16 cellular contexts compared by ENCODE assay signal in the genomic region with DNA sequence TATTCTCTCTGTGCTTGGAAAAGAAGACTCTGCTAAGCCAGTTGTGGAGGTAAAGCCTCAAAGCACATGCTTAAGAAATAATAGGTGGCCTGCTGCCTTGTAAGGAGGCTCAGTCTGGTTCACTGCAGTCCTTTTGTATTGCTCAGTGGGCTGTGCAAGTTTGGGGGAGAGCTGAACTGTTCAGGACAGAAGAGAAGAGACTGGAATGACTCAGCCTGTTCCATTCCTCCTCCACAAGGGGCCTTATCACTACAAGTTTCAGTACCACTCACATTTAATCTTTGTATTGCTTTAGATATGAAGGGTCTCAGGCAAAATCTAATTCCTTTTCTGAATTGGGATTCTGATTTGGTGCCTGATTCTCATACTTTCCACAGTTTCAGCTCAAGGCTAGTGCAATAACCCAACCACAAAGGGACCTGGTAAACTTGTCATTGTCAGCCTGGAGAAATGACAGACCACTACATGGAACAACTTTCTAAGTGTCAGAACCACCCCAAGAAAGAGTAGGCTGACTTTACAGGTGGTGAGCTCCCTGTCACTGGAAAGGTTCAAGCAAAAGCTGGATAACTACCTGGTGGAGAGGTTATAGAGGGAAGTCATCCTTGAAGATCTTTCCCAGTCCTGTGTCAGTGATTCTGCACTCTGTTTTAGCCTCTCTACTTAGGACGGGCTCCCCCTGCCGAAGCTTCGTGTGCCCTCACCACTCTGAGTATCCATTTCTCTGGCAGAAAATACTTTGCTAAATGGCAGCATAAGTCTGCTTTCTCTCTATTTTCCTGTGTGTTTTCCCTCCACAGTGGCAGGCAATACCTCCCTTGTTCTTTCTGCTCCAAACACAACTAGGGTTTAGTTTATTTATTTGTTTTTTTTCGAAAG.
DNase-seq lines count a peak whose midpoint lies in the region; ATAC-seq, FAIRE-seq and TF ChIP-seq lines count a peak whose summit lies in the region.
"Had no signal": no experiment of that assay in that cellular context is flagged by ENCODE, and none has a peak within 500 bp of the region (broad histone marks: within the 10 kb centered on the region; RNA-seq: fewer than 3 reads in every experiment).

No MANE protein-coding gene starts in this region.

- H4K20me1 ChIP-seq in K562 (replicated peaks; ENCODE audit: control insufficient read depth, insufficient read depth, low read length), result no peaks in the 10 kb centered on the region; the same call in 1 of the 2 replicates

- H3K9me1 ChIP-seq in K562 (ENCODE audit: control insufficient read depth, insufficient read depth, low read length), result no peaks in the 10 kb centered on the region

- DNase-seq in AG04449 (ENCODE audit: low read depth, low spot score) (no peak), ELR (ENCODE audit: low read depth) (peak; percentile 2), LNCaP clone FGC (ENCODE audit: low read depth) (no peak), K562 (ENCODE audit: extremely low read depth in 1 of 4, low spot score in 3 of 4) (peak in 1 of 4 experiments; percentile 14), NAMALWA (ENCODE audit: low spot score) (no peak), GM19238 (ENCODE audit: insufficient read length, low spot score) (no peak), putamen (ENCODE audit: low spot score) (no peak)
- no peak for DNase-seq in NK-92 treated with Interleukin-12 subunit alpha and Interleukin-12 subunit beta, amount 100 ng/mL, for 24 hours (lab: John Stamatoyannopoulos, UW)
- DNase-seq: C1 segment of cervical spinal cord, HCEC 1CT, hippocampal formation, left lung, Peyer's patch, psoas muscle had no signal

- FAIRE-seq in K562 (lab: Jason Lieb, UNC), result peak; percentile 32
- FAIRE-seq: GM18507 had no signal

- no peak overlapping the region for H3K4me2 ChIP-seq in K562 (ENCODE audit: insufficient read depth, low read length)

- H2AFZ ChIP-seq in K562 (ENCODE audit: low read depth, low read length), result no peak overlapping the region

- peak; percentile 72 for ATAC-seq in K562
- ATAC-seq: left lung, psoas muscle had no signal

- TF ChIP-seq POLR2A in K562 (conservative IDR thresholded peaks at IDR 0.05), result no peak

- intact Hi-C loops in K562 (cut with micrococcal nuclease), result no loop called here

- no peak overlapping the region for H3K9ac ChIP-seq in K562 (ENCODE audit: insufficient read depth in 1 of 2, low read depth in 2 of 2, low read length in 2 of 2)

- TF ChIP-seq CTCF in AG04449 (IDR thresholded peaks at IDR 0.05; ENCODE audit: insufficient read depth, low read length, missing control alignments), result peak; percentile 12
- peak; percentile 52 for TF ChIP-seq CTCF in LNCaP clone FGC (IDR thresholded peaks at IDR 0.05; ENCODE audit: control insufficient read depth, extremely low read depth, insufficient read depth)
- TF ChIP-seq CTCF in K562 (IDR thresholded peaks at IDR 0.05 in 2 of 3, conservative IDR thresholded peaks at IDR 0.05 in 1 of 3; ENCODE audit: insufficient read depth in 2 of 3, low read depth in 1 of 3, low read length in 3 of 3), result peak; percentile 27 to 40 (median 36); a peak in 4 of 6 replicates

- no peaks in the 10 kb centered on the region for H3K27me3 ChIP-seq in K562 (ENCODE audit: control insufficient read depth in 2 of 2, insufficient read depth in 2 of 2, low read length in 2 of 2)
- H3K27me3 ChIP-seq: left lung, Peyer's patch had no signal

- H3K27ac ChIP-seq in K562 (ENCODE audit: extremely low read depth, low read depth, low read length), result no peak overlapping the region
- H3K27ac ChIP-seq: coronary artery, left lung, Peyer's patch, psoas muscle had no signal

- H3K4me3 ChIP-seq in AG04449 (ENCODE audit: low read depth, low read length), result no peak overlapping the region
- H3K4me3 ChIP-seq in LNCaP clone FGC (ENCODE audit: low read depth, low read length), result no peak overlapping the region
- no peak overlapping the region for H3K4me3 ChIP-seq in K562
- H3K4me3 ChIP-seq: coronary artery, left lung, Peyer's patch, psoas muscle had no signal

- no TSS peak for BruUV-seq in K562 (replicated peaks; lab: Mats Ljungman, UMichigan)

- WGBS in K562 (ENCODE audit: insufficient coverage, low coverage, missing lambda C conversion rate), result 1% methylated on average over 4 of the region's 4 CpGs

- TF ChIP-seq EP300 in K562 (IDR thresholded peaks at IDR 0.05; ENCODE audit: low read length), result no peak

- no peaks in the 10 kb centered on the region for H3K79me2 ChIP-seq in K562 (ENCODE audit: control insufficient read depth, insufficient read depth, low read length)

- H3K36me3 ChIP-seq in K562 (ENCODE audit: control insufficient read depth, insufficient read depth, low read length), result no peaks in the 10 kb centered on the region
- H3K36me3 ChIP-seq: left lung, Peyer's patch had no signal

- POLR2A ChIA-PET in AG04449 (lab: Yijun Ruan, JAX), result no interaction called here
- POLR2A ChIA-PET in K562 (lab: Yijun Ruan, JAX), result interaction anchor here (0.5 kb wide), 1 partner anchor 593 kb away, joined by 3 read pairs; no protein-coding TSS in a partner anchor

- TF ChIP-seq RAD21 in K562 (CRISPR knock-in tag; conservative IDR thresholded peaks at IDR 0.05 in 1 of 2, IDR thresholded peaks at IDR 0.05 in 1 of 2), result peak in 1 of 2 experiments; percentile 24; a peak in 2 of 4 replicates

- no peaks in the 10 kb centered on the region for H3K4me1 ChIP-seq in K562 (replicated peaks in 1 of 2; ENCODE audit: control insufficient read depth in 2 of 2, insufficient read depth in 2 of 2, low read length in 2 of 2)
- H3K4me1 ChIP-seq: left lung, Peyer's patch, psoas muscle had no signal

- CTCF ChIA-PET in AG04449 (lab: Yijun Ruan, JAX), result interaction anchor here (1.3 to 1.7 kb wide), 3 partner anchors 956 to 979 kb away, joined by 4 to 5 read pairs (median 5); no protein-coding TSS in a partner anchor
- CTCF ChIA-PET in K562 (lab: Yijun Ruan, JAX; ENCODE audit: low intra/inter-chr PET ratio), result no interaction called here

- H3K9me3 ChIP-seq in K562 (replicated peaks; ENCODE audit: control insufficient read depth, insufficient read depth, low read depth, low read length), result no peaks in the 10 kb centered on the region
- H3K9me3 ChIP-seq: left lung, Peyer's patch, psoas muscle had no signal

- in situ Hi-C loops in K562 (cut with MboI), result no loop called here

TF ChIP-seq in K562, 482 proteins besides CTCF, POLR2A, EP300 and RAD21:
- TF ChIP-seq HDAC2 (IDR thresholded peaks at IDR 0.05), result no peak
- TF ChIP-seq NFE2 (IDR thresholded peaks at IDR 0.05; ENCODE audit: low read depth), result peak; percentile 43; the same call in 1 of the 2 replicates
- TF ChIP-seq ILF3 (IDR thresholded peaks at IDR 0.05; ENCODE audit: borderline replicate concordance), result no peak
- no peak for TF ChIP-seq HNRNPLL (IDR thresholded peaks at IDR 0.05; ENCODE audit: low read depth, low read length, poor library complexity, severe bottlenecking)
- TF ChIP-seq PHF20 (IDR thresholded peaks at IDR 0.05; ENCODE audit: partially characterized antibody), result no peak
